In genomic region chr10:79268717-79269116, GRCh38 we compare ENCODE assay signal across 9 cellular contexts.
DNase-seq lines count a peak whose midpoint lies in the region; ATAC-seq, FAIRE-seq and TF ChIP-seq lines count a peak whose summit lies in the region.
"Had no signal": no experiment of that assay in that cellular context is flagged by ENCODE, and none has a peak within 500 bp of the region (broad histone marks: within the 10 kb centered on the region; RNA-seq: fewer than 3 reads in every experiment).

No MANE protein-coding gene starts in this region.

- H3K4me1 Mint-ChIP-seq in nephron progenitor cell: peaks cover 80% of the 10 kb centered on the region

- H3K27me3 Mint-ChIP-seq in nephron progenitor cell (ENCODE audit: low read depth, poor library complexity): no peaks in the 10 kb centered on the region

- no peak for TF ChIP-seq POLR2A in vagina (IDR thresholded peaks at IDR 0.05)

- intact Hi-C loops in left ventricle myocardium inferior (cut with micrococcal nuclease) (no loop called here), Right ventricle myocardium superior (cut with DNase I) (loop anchor here (5.0 kb wide), 1 partner anchor 36 kb away; no protein-coding TSS in a partner anchor), vagina (cut with DNase I) (no loop called here)

- H3K4me1 ChIP-seq in left ventricle myocardium inferior (peaks cover 100% of the 10 kb centered on the region), vagina (peaks cover 87% of the 10 kb centered on the region)

- H3K4me3 ChIP-seq in left ventricle myocardium inferior (no peak overlapping the region), bronchial epithelial cell (ENCODE audit: low read depth, low read length) (no peak overlapping the region), vagina (no peak overlapping the region)
- H3K4me3 ChIP-seq: PC-9 had no signal

- H3K36me3 Mint-ChIP-seq in nephron progenitor cell (ENCODE audit: low read depth): peaks cover 11% of the 10 kb centered on the region

- FAIRE-seq in bronchial epithelial cell (lab: Jason Lieb, UNC): no peak

- peak overlapping the region; percentile 70 for H3K27ac Mint-ChIP-seq in nephron progenitor cell

- no peaks in the 10 kb centered on the region for H3K9me3 Mint-ChIP-seq in nephron progenitor cell

- H3K27ac ChIP-seq in left ventricle myocardium inferior (replicated peaks) (peak overlapping the region; percentile 93), vagina (peak overlapping the region; percentile 83)
- H3K27ac ChIP-seq: PC-9 had no signal

- H3K27me3 ChIP-seq in left ventricle myocardium inferior (ENCODE audit: low read depth): no peaks in the 10 kb centered on the region
- H3K27me3 ChIP-seq in bronchial epithelial cell (ENCODE audit: control insufficient read depth, insufficient read depth, low read length): no peaks in the 10 kb centered on the region
- no peaks in the 10 kb centered on the region for H3K27me3 ChIP-seq in vagina

- no peak overlapping the region for H3K4me3 Mint-ChIP-seq in nephron progenitor cell

- ATAC-seq in Right ventricle myocardium superior (ENCODE audit: poor library complexity): no peak
- no peak for ATAC-seq in HG03354 (IDR thresholded peaks at IDR 0.05; ENCODE audit: poor library complexity, severe bottlenecking, unreplicated experiment)

- DNase-seq in left ventricle myocardium inferior (no peak), Right ventricle myocardium superior (no peak), bronchial epithelial cell (ENCODE audit: low read depth) (peak; percentile 17), nephron progenitor cell (no peak), vagina (ENCODE audit: extremely low spot score in 2 of 2) (no peak), NOMO-1 (lab: John Stamatoyannopoulos, UW; ENCODE audit: unreplicated experiment in 2 of 2) (no peak), epidermal melanocyte (ENCODE audit: insufficient read length, low spot score) (no peak)
- DNase-seq: PC-9 had no signal

- no peak for TF ChIP-seq CTCF in left ventricle myocardium inferior (IDR thresholded peaks at IDR 0.05; ENCODE audit: borderline replicate concordance)
- TF ChIP-seq CTCF in bronchial epithelial cell (IDR thresholded peaks at IDR 0.05; ENCODE audit: insufficient read depth, low read length, severe bottlenecking): no peak
- no peak for TF ChIP-seq CTCF in nephron progenitor cell (IDR thresholded peaks at IDR 0.05)
- TF ChIP-seq CTCF in vagina (IDR thresholded peaks at IDR 0.05): no peak

- H3K9me3 ChIP-seq in left ventricle myocardium inferior (replicated peaks) (no peaks in the 10 kb centered on the region), vagina (no peaks in the 10 kb centered on the region)

- H3K36me3 ChIP-seq in left ventricle myocardium inferior (no peaks in the 10 kb centered on the region), bronchial epithelial cell (ENCODE audit: control insufficient read depth, insufficient read depth, low read length) (peaks cover 4% of the 10 kb centered on the region), vagina (no peaks in the 10 kb centered on the region)
